In the genomic region with DNA sequence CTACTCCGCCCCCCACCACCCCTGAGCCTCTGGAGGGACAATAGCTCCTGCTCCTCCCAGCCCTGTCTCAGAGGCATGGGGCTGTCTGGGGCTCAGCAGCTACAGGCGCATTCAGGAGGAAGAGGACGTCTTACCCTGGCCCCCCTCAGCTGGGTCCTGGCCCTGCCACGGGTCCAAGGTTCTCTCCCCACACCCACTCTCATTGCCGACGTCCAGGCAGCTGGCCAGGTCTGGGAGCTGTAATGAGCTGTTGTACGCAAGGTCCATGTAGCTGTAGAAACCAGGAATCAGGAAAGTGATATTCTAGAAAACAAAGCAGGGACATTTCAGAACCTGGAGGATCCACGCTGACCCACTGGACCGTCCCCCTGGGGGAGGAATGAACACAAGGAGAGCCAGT, we compare ENCODE assay signal across 19 cellular contexts. TPM values are rescaled to one million over a fixed set of nuclear protein-coding genes. Genes with fewer than 3 reads are reported as not detected.
DNase-seq lines count a peak whose midpoint lies in the region; ATAC-seq and TF ChIP-seq lines count a peak whose summit lies in the region.
"Had no signal": no experiment of that assay in that cellular context is flagged by ENCODE, and none has a peak within 500 bp of the region (broad histone marks: within the 10 kb centered on the region; RNA-seq: fewer than 3 reads in every experiment).

No MANE protein-coding gene starts in this region.

- H2AFZ ChIP-seq in hepatocyte (no peak overlapping the region), osteoblast (ENCODE audit: low read length) (no peak overlapping the region)
- H2AFZ ChIP-seq: GM23338 had no signal

- in situ Hi-C loops in transverse colon (cut with MboI; ENCODE audit: low pct_ligation_motif_present in 1 of 4, low pct_unique_long_range_greater_than_20kb in 1 of 4, low sequenced_read_pairs in 3 of 4) = no loop called here

- H3K36me3 ChIP-seq in hepatocyte (replicated peaks; ENCODE audit: insufficient read depth, low read depth) (no peaks in the 10 kb centered on the region), liver (ENCODE audit: control insufficient read depth in 4 of 4, insufficient read depth in 3 of 4, low read depth in 1 of 4, low read length in 3 of 4) (peaks cover 0 to 4% (median 0%) of the 10 kb centered on the region in 4 donors), osteoblast (ENCODE audit: insufficient read depth, low read length) (no peaks in the 10 kb centered on the region), transverse colon (no peaks in the 10 kb centered on the region), SJCRH30 (peaks cover 12% of the 10 kb centered on the region)

- DNase-seq in hepatocyte (ENCODE audit: low spot score) = peak; percentile 33
- peak; percentile 60 for DNase-seq in osteoblast (ENCODE audit: insufficient read length, low spot score, missing footprints)
- peak; percentile 82 for DNase-seq in transverse colon
- DNase-seq in SJCRH30 = no peak
- DNase-seq in amniotic stem cell (lab: John Stamatoyannopoulos, UW) = no peak
- DNase-seq: CD4-positive, CD25-positive, alpha-beta regulatory T cell; COR-L47; DMS79; KG1; NCI-H1092; NCI-H1436 treated with DMSO at 0.1 percent for 48 hours; NCI-H2029; NCI-H345; NCI-H524 treated with DMSO at 0.1 percent for 48 hours had no signal

- H3K79me2 ChIP-seq in hepatocyte (no peaks in the 10 kb centered on the region), osteoblast (ENCODE audit: insufficient read depth, low read length) (no peaks in the 10 kb centered on the region)

- ATAC-seq in GM19023 (IDR thresholded peaks at IDR 0.05; ENCODE audit: unreplicated experiment) = no peak
- ATAC-seq: GM23338 had no signal

- no peak for TF ChIP-seq RAD21 in liver (IDR thresholded peaks at IDR 0.05)

- intact Hi-C loops in transverse colon (cut with DNase I; ENCODE audit: low total_unique reads) = no loop called here

- H3K9me3 ChIP-seq in hepatocyte (ENCODE audit: low read depth) (no peaks in the 10 kb centered on the region), liver (ENCODE audit: control insufficient read depth in 4 of 4, low read length in 3 of 4) (no peaks in the 10 kb centered on the region), osteoblast (ENCODE audit: low read depth, low read length) (no peaks in the 10 kb centered on the region), transverse colon (no peaks in the 10 kb centered on the region), SJCRH30 (replicated peaks) (no peaks in the 10 kb centered on the region)
- H3K9me3 ChIP-seq: HAP-1 had no signal

- H3K27ac ChIP-seq in hepatocyte (no peak overlapping the region), liver (ENCODE audit: low read depth in 1 of 2, low read length in 2 of 2) (peak overlapping the region in 1 of 2 donors; percentile 19), osteoblast (ENCODE audit: low read depth, low read length) (no peak overlapping the region), transverse colon (peak overlapping the region in 2 of 4 donors; percentile 49 to 57), SJCRH30 (no peak overlapping the region)
- H3K27ac ChIP-seq: HL-60 had no signal

- H3K4me1 ChIP-seq in hepatocyte (ENCODE audit: insufficient read depth) = no peaks in the 10 kb centered on the region
- peaks cover 1 to 11% (median 8%) of the 10 kb centered on the region in 4 donors for H3K4me1 ChIP-seq in liver (ENCODE audit: control insufficient read depth in 4 of 4, insufficient read depth in 4 of 4, low read length in 3 of 4)
- H3K4me1 ChIP-seq in osteoblast (ENCODE audit: insufficient read depth, low read length) = no peaks in the 10 kb centered on the region
- peaks cover 0 to 6% (median 3%) of the 10 kb centered on the region in 4 donors for H3K4me1 ChIP-seq in transverse colon
- H3K4me1 ChIP-seq in SJCRH30 = no peaks in the 10 kb centered on the region; the same call in 1 of the 2 replicates
- H3K4me1 ChIP-seq: HAP-1 had no signal

- no peaks in the 10 kb centered on the region for H3K9me2 ChIP-seq in hepatocyte (replicated peaks; ENCODE audit: insufficient read depth)

- H4K20me1 ChIP-seq in hepatocyte (ENCODE audit: insufficient read depth, poor library complexity, severe bottlenecking) = no peaks in the 10 kb centered on the region
- no peaks in the 10 kb centered on the region for H4K20me1 ChIP-seq in osteoblast (ENCODE audit: insufficient read depth, low read length)

- H3K4me3 ChIP-seq in hepatocyte (no peak overlapping the region), liver (ENCODE audit: low read depth in 1 of 3, low read length in 3 of 3) (no peak overlapping the region), osteoblast (ENCODE audit: insufficient read depth, low read length) (no peak overlapping the region), transverse colon (no peak overlapping the region), SJCRH30 (no peak overlapping the region)
- H3K4me3 ChIP-seq: GM23338, HAP-1 had no signal

- H3K4me2 ChIP-seq in hepatocyte (no peak overlapping the region), osteoblast (ENCODE audit: insufficient read depth, low read length) (no peak overlapping the region)
- H3K4me2 ChIP-seq: GM23338 had no signal

- no peak overlapping the region for H3K9ac ChIP-seq in liver (ENCODE audit: low read depth in 1 of 2, low read length in 2 of 2)

- H3K27me3 ChIP-seq in hepatocyte (no peaks in the 10 kb centered on the region), liver (ENCODE audit: control insufficient read depth in 4 of 4, insufficient read depth in 4 of 4, low read length in 3 of 4) (no peaks in the 10 kb centered on the region), osteoblast (ENCODE audit: insufficient read depth, low read length) (no peaks in the 10 kb centered on the region), transverse colon (no peaks in the 10 kb centered on the region), SJCRH30 (no peaks in the 10 kb centered on the region)

- TF ChIP-seq POLR2A in transverse colon (IDR thresholded peaks at IDR 0.05) = no peak

- no peak for TF ChIP-seq CTCF in hepatocyte (IDR thresholded peaks at IDR 0.05; ENCODE audit: poor library complexity)
- TF ChIP-seq CTCF in liver (IDR thresholded peaks at IDR 0.05; ENCODE audit: low read depth, low read length, missing input control) = no peak
- TF ChIP-seq CTCF in osteoblast (IDR thresholded peaks at IDR 0.05; ENCODE audit: extremely low read depth, low read depth, low read length) = no peak
- TF ChIP-seq CTCF in transverse colon (IDR thresholded peaks at IDR 0.05) = no peak

- no peak for TF ChIP-seq EP300 in transverse colon (IDR thresholded peaks at IDR 0.05; ENCODE audit: low read depth)

- WGBS in hepatocyte (ENCODE audit: low lambda C conversion rate, missing lambda C conversion rate) = 90% methylated on average over 9 of the region's 9 CpGs
- WGBS in liver = 51% methylated on average over 9 of the region's 9 CpGs
- WGBS in transverse colon (ENCODE audit: low coverage in 1 of 2), 2 donors = 30 to 55% methylated on average over 2 to 9 of the region's 9 CpGs

TF ChIP-seq in liver, 16 proteins besides CTCF, POLR2A, EP300 and RAD21:
- peak; percentile 52 for TF ChIP-seq SP1 (IDR thresholded peaks at IDR 0.05)
- TF ChIP-seq, protein P1, sequence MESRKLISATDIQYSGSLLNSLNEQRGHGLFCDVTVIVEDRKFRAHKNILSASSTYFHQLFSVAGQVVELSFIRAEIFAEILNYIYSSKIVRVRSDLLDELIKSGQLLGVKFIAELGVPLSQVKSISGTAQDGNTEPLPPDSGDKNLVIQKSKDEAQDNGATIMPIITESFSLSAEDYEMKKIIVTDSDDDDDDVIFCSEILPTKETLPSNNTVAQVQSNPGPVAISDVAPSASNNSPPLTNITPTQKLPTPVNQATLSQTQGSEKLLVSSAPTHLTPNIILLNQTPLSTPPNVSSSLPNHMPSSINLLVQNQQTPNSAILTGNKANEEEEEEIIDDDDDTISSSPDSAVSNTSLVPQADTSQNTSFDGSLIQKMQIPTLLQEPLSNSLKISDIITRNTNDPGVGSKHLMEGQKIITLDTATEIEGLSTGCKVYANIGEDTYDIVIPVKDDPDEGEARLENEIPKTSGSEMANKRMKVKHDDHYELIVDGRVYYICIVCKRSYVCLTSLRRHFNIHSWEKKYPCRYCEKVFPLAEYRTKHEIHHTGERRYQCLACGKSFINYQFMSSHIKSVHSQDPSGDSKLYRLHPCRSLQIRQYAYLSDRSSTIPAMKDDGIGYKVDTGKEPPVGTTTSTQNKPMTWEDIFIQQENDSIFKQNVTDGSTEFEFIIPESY (IDR thresholded peaks at IDR 0.05) = no peak
- TF ChIP-seq HNF4G (IDR thresholded peaks at IDR 0.05) = peak; percentile 56
- peak; percentile 79 to 81 for TF ChIP-seq HNF4A (conservative IDR thresholded peaks at IDR 0.05)
TF ChIP-seq in liver: peak in this region for 3.

RNA-seq across cellular contexts. Expression of gene PASK, which starts 13.5 kb away (rescaled TPM):
- total RNA-seq in hepatocyte (3.0 and 8.8 TPM in 2 replicates), liver (1 to 10 TPM; 3.9 to 8.8 TPM), osteoblast (5.0 and 5.8 TPM in 2 replicates), transverse colon (10 to 100 TPM in 2 of 4 donors, 1 to 10 TPM in 2; 7.0 to 35.2 (median 19.1) TPM)
- polyA plus RNA-seq in hepatocyte (2.5 and 2.6 TPM in 2 replicates), liver (1 to 10 TPM in 1 of 2 donors, under 1 TPM in 1; 0.96 to 1.8 TPM)
- total RNA-seq in SJCRH30 (2014; rRNA removed; shearing (Covaris generic)) = 20.4 and 23.3 TPM in 2 replicates

RNA-seq across cellular contexts. Expression of gene PPP1R7, which starts 14.5 kb away (rescaled TPM):
- total RNA-seq in hepatocyte (46.7 and 55.5 TPM in 2 replicates), liver (10 to 100 TPM; 18.0 to 30.0 TPM), osteoblast (46.7 and 73.7 TPM in 2 replicates), transverse colon (10 to 100 TPM; 10.8 to 84.2 (median 46.5) TPM)
- polyA plus RNA-seq in hepatocyte (84.9 and 86.9 TPM in 2 replicates), liver (10 to 100 TPM; 28.0 to 45.8 TPM)
- total RNA-seq in SJCRH30 (2014; rRNA removed; shearing (Covaris generic)) = 72.8 and 78.6 TPM in 2 replicates

RNA-seq across cellular contexts. Expression of gene MTERF4, which starts 33.6 kb away (rescaled TPM):
- 39.4 and 40.3 TPM in 2 replicates for total RNA-seq in hepatocyte
- 17.4 and 20.3 TPM in 2 replicates for polyA plus RNA-seq in hepatocyte
- total RNA-seq in liver = 10 to 100 TPM; 20.6 to 36.7 TPM
- polyA plus RNA-seq in liver = 10 to 100 TPM; 13.3 to 20.0 TPM
- 20.3 and 30.0 TPM in 2 replicates for total RNA-seq in osteoblast
- total RNA-seq in transverse colon = 100 to 1,000 TPM in 1 of 4 donors, 10 to 100 TPM in 3; 25.4 to 161 (median 34.3) TPM
- total RNA-seq in SJCRH30 (2014; rRNA removed; shearing (Covaris generic)) = 44.7 and 49.0 TPM in 2 replicates

RNA-seq across cellular contexts. Expression of gene ANO7, which starts 52.7 kb away (rescaled TPM):
- total RNA-seq in hepatocyte (0.72 and 1.00 TPM in 2 replicates), liver (under 1 TPM; 0.25 to 0.33 TPM), osteoblast (1.2 and 1.8 TPM in 2 replicates), transverse colon (100 to 1,000 TPM in 1 of 4 donors, 10 to 100 TPM in 3; 37.2 to 202 (median 71.0) TPM)
- polyA plus RNA-seq in hepatocyte (1.4 and 3.0 TPM in 2 replicates), liver (under 1 TPM; 0.57 to 0.70 TPM)
- 2.3 and 3.2 TPM in 2 replicates for total RNA-seq in SJCRH30 (2014; rRNA removed; shearing (Covaris generic))
- polyA plus RNA-seq: CD4-positive, CD25-positive, alpha-beta regulatory T cell had no signal

Comparison
In these comparisons a context has a peak if more than half of its experiments do, and no peak if none do; other contexts are left out.
1. DNase-seq: peak in hepatocyte (single experiment), osteoblast (single experiment) and transverse colon (single experiment); none in SJCRH30 (0 of 2) and amniotic stem cell (single experiment).